Comparison of ENCODE assay signal across 8 cellular contexts in the genomic region with DNA sequence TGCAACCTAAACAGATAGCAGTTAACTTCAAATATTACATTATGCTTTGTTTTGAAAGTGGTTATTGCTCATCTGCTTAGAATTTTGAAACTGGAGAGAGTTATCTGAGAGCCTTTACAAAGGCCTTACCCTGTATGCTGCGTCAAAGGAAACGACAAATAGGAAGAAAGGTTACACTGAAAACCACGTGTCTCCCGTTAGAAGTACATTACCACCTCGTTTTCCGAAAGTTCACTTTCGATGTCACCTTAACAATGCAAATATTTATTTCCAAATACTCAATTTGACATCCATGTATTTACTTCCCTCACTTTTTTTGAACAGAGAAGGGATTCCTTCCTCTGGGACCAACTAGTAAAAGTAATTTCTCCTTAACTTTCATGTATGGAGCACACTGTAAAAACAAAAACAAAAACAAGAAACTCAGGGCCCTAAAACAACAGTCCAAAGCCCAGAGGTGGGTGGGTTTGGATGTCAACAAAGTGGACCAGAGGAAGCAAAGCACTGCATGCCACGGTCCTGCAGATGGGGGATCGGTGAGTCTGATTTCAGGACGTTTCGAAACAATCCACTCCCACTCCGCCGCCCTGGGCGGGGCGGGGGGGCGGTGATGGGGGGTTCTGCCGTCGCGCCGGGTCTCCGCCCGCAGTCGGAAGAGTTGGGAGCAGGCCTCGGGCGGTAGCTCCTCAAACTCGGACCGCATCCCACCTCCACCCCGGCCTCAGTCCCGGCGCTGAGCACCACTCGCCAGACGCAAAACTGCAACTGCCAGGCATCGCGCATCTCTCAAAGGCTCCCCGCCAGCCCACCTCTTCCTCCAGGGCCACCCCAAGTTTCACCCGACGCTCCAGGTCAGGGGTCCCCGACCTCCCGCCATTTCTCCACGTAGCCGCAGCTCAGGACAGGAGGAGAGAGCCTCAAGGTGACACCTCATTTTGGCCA. TPM values are rescaled to one million over a fixed set of nuclear protein-coding genes. Genes with fewer than 3 reads are reported as not detected.
A peak's percentile ranks its signal among the peaks of the same experiment; 100 is the strongest.
DNase-seq lines count a peak whose midpoint lies in the region; ATAC-seq and TF ChIP-seq lines count a peak whose summit lies in the region.

No MANE protein-coding gene starts in this region.

- no peaks in the 10 kb centered on the region for H3K27me3 ChIP-seq in SK-N-SH (ENCODE audit: insufficient read depth)
- H3K27me3 ChIP-seq in aorta (ENCODE audit: control insufficient read depth in 1 of 2, insufficient read depth in 2 of 2, low read length in 1 of 2), result no peaks in the 10 kb centered on the region

- H3K9me3 Mint-ChIP-seq in activated naive CD8-positive, alpha-beta T cell treated with anti-CD3 and anti-CD28 coated beads, Interleukin-2, amount 10 ng/mL, durations not matched to agents 7 days and 5 days, result peaks cover 1% of the 10 kb centered on the region

- H3K27ac ChIP-seq in C4-2B (peak overlapping the region; percentile 97), SK-N-SH (ENCODE audit: low read depth in 2 of 2, low read length in 1 of 2) (peak overlapping the region; percentile 92 to 97), aorta (ENCODE audit: low read depth in 1 of 2, low read length in 2 of 2) (peak overlapping the region; percentile 85 to 93)

- no peaks in the 10 kb centered on the region for H3K9me2 ChIP-seq in SK-N-SH

- H3K27ac Mint-ChIP-seq in activated naive CD8-positive, alpha-beta T cell treated with anti-CD3 and anti-CD28 coated beads, Interleukin-2, amount 10 ng/mL, durations not matched to agents 7 days and 5 days, result peak overlapping the region; percentile 98

- TF ChIP-seq CTCF in C4-2B (conservative IDR thresholded peaks at IDR 0.05), result no peak
- TF ChIP-seq CTCF in SK-N-SH (IDR thresholded peaks at IDR 0.05), result no peak

- ATAC-seq in GM19351 (IDR thresholded peaks at IDR 0.05; ENCODE audit: unreplicated experiment), result peak; percentile 16
- peak; percentile 7 for ATAC-seq in activated naive CD8-positive, alpha-beta T cell treated with anti-CD3 and anti-CD28 coated beads, Interleukin-2, amount 10 ng/mL, durations not matched to agents 7 days and 5 days (ENCODE audit: low read depth)
- peak; percentile 58 for ATAC-seq in aorta (ENCODE audit: low FRiP score)

- peaks cover 5% of the 10 kb centered on the region; the same call in 1 of the 2 replicates for H4K20me1 ChIP-seq in SK-N-SH (ENCODE audit: insufficient read depth)

- H3K4me3 ChIP-seq in SK-N-SH (ENCODE audit: low read depth in 2 of 2, low read length in 1 of 2), result peak overlapping the region; percentile 84 to 97
- peak overlapping the region; percentile 61 to 94 for H3K4me3 ChIP-seq in aorta (ENCODE audit: low read length in 2 of 2)

- H3K4me3 Mint-ChIP-seq in activated naive CD8-positive, alpha-beta T cell treated with anti-CD3 and anti-CD28 coated beads, Interleukin-2, amount 10 ng/mL, durations not matched to agents 7 days and 5 days, result peak overlapping the region; percentile 95

- H3F3A ChIP-seq in SK-N-SH (replicated peaks; ENCODE audit: insufficient read depth), result peaks cover 13% of the 10 kb centered on the region

- intact Hi-C loops in cardiac septum (cut with DNase I) (loop anchor here (5.0 kb wide), 1 partner anchor 404 kb away; no protein-coding TSS in a partner anchor), posterior cingulate gyrus (cut with DNase I) (loop anchor here (10.0 kb wide), 1 partner anchor 204 kb away; a partner anchor contains a TSS), aorta (cut with DNase I) (loop anchor here (5.0 to 10.0 kb wide), 4 partner anchors 124 to 414 kb away; a partner anchor contains a TSS)

- peaks cover 2% of the 10 kb centered on the region for H3K27me3 Mint-ChIP-seq in activated naive CD8-positive, alpha-beta T cell treated with anti-CD3 and anti-CD28 coated beads, Interleukin-2, amount 10 ng/mL, durations not matched to agents 7 days and 5 days

- peaks cover 26% of the 10 kb centered on the region for H3K36me3 Mint-ChIP-seq in activated naive CD8-positive, alpha-beta T cell treated with anti-CD3 and anti-CD28 coated beads, Interleukin-2, amount 10 ng/mL, durations not matched to agents 7 days and 5 days

- H3K4me1 ChIP-seq in SK-N-SH (ENCODE audit: control insufficient read depth in 1 of 2, insufficient read depth in 2 of 2, low read depth in 1 of 2, low read length in 1 of 2) (peaks cover 30 to 36% of the 10 kb centered on the region in 2 experiments; a peak in 3 of 4 replicates), aorta (ENCODE audit: control insufficient read depth in 1 of 2, insufficient read depth in 2 of 2, low read length in 2 of 2) (peaks cover 5 to 6% of the 10 kb centered on the region in 2 donors)

- peak overlapping the region; percentile 94 for H3K9ac ChIP-seq in SK-N-SH

- H2AFZ ChIP-seq in SK-N-SH (ENCODE audit: low read depth), result peak overlapping the region; percentile 23

- no peaks in the 10 kb centered on the region for H3K9me3 ChIP-seq in SK-N-SH
- no peaks in the 10 kb centered on the region for H3K9me3 ChIP-seq in aorta (ENCODE audit: control insufficient read depth, low read length)

- peak; percentile 76 for DNase-seq in HK-2 (ENCODE audit: unreplicated experiment)
- peak; percentile 62 for DNase-seq in SK-N-SH
- DNase-seq in activated naive CD8-positive, alpha-beta T cell treated with anti-CD3 and anti-CD28 coated beads, Interleukin-2, amount 10 ng/mL, durations not matched to agents 7 days and 5 days, result peak; percentile 74
- DNase-seq in cardiac septum (ENCODE audit: low spot score), result peak; percentile 82
- peak; percentile 26 to 88 (median 37) for DNase-seq in posterior cingulate gyrus
- DNase-seq in aorta, result peak; percentile 68 to 89

- WGBS in SK-N-SH (ENCODE audit: low lambda C conversion rate), result 3% methylated on average over 9 of the region's 41 CpGs
- WGBS in aorta, 2 donors, result 1% methylated on average over 35 to 41 of the region's 41 CpGs

- H3K36me3 ChIP-seq in SK-N-SH (replicated peaks in 1 of 2; ENCODE audit: control insufficient read depth in 1 of 2, insufficient read depth in 2 of 2, low read length in 1 of 2) (peaks cover 23 to 32% of the 10 kb centered on the region in 2 experiments), aorta (ENCODE audit: control insufficient read depth in 1 of 2, insufficient read depth in 2 of 2, low read length in 1 of 2) (peaks cover 0 to 1% of the 10 kb centered on the region in 2 donors)

- H3K4me2 ChIP-seq in SK-N-SH, result peak overlapping the region; percentile 89

- TF ChIP-seq EP300 in SK-N-SH (IDR thresholded peaks at IDR 0.05; ENCODE audit: borderline replicate concordance in 1 of 2, low read depth in 1 of 2, low read length in 1 of 2), result no peak

- POLR2A ChIA-PET in SK-N-SH (lab: Yijun Ruan, JAX), result interaction anchor here (0.7 to 1.6 kb wide), 3 partner anchors 8 to 1195 kb away, joined by 3 to 5 read pairs (median 3); a partner anchor contains a TSS
- POLR2A ChIA-PET in activated naive CD8-positive, alpha-beta T cell treated with anti-CD3 and anti-CD28 coated beads, Interleukin-2, amount 10 ng/mL, durations not matched to agents 7 days and 5 days (lab: Charles Lee), result interaction anchor here (0.6 to 1.3 kb wide), 4 partner anchors 9 to 520 kb away, joined by 3 to 7 read pairs (median 4); a partner anchor contains a TSS

- H3K79me2 ChIP-seq in SK-N-SH (ENCODE audit: insufficient read depth), result peaks cover 57% of the 10 kb centered on the region

- CTCF ChIA-PET in SK-N-SH (lab: Yijun Ruan, JAX), result no interaction called here

- no peak for TF ChIP-seq RAD21 in SK-N-SH (IDR thresholded peaks at IDR 0.05; ENCODE audit: low read length)

- peaks cover 36% of the 10 kb centered on the region for H3K4me1 Mint-ChIP-seq in activated naive CD8-positive, alpha-beta T cell treated with anti-CD3 and anti-CD28 coated beads, Interleukin-2, amount 10 ng/mL, durations not matched to agents 7 days and 5 days

TF ChIP-seq in SK-N-SH, 30 proteins besides CTCF, POLR2A, EP300 and RAD21:
- TF ChIP-seq YY1 (IDR thresholded peaks at IDR 0.05; ENCODE audit: low read depth) (0 out of 2 replicates have a peak, but pooled peaks have one; percentile 50), MXI1 (IDR thresholded peaks at IDR 0.05; ENCODE audit: low read depth, low read length) (peak; percentile 93), NRF1 (IDR thresholded peaks at IDR 0.05; ENCODE audit: low read depth, low read length) (no peak)
- TF ChIP-seq, protein P1, sequence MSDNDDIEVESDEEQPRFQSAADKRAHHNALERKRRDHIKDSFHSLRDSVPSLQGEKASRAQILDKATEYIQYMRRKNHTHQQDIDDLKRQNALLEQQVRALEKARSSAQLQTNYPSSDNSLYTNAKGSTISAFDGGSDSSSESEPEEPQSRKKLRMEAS (IDR thresholded peaks at IDR 0.05; ENCODE audit: low read depth), result peak; percentile 73

RNA-seq across cellular contexts. Expression of a gene that starts 0.8 kb away (rescaled TPM):
- polyA plus RNA-seq in SK-N-SH (2012; rRNA removed) (30.7 and 35.7 TPM in 2 replicates), aorta (10 to 100 TPM; 22.7 to 32.6 TPM)
- polyA plus RNA-seq in SK-N-SH (2012; cell fraction: cytosol; rRNA removed), result 46.1 and 62.1 TPM in 2 replicates
- polyA plus RNA-seq in SK-N-SH (2012; cell fraction: nucleus; rRNA removed), result 14.4 and 21.8 TPM in 2 replicates
- 10 to 100 TPM; 52.5 to 54.6 TPM for total RNA-seq in activated naive CD8-positive, alpha-beta T cell treated with anti-CD3 and anti-CD28 coated beads, Interleukin-2, amount 10 ng/mL, durations not matched to agents 7 days and 5 days
- total RNA-seq in cardiac septum (8.6 TPM), aorta (10 to 100 TPM; 34.4 to 44.2 TPM)

RNA-seq across cellular contexts. Expression of a gene that starts 10.2 kb away (rescaled TPM):
- polyA plus RNA-seq in SK-N-SH (2012; rRNA removed) (0.30 and 0.54 TPM in 2 replicates), aorta (under 1 TPM; 0.18 to 0.63 TPM)
- 0.16 and 0.27 TPM in 2 replicates for polyA plus RNA-seq in SK-N-SH (2012; cell fraction: cytosol; rRNA removed)
- 0.95 and 2.5 TPM in 2 replicates for polyA plus RNA-seq in SK-N-SH (2012; cell fraction: nucleus; rRNA removed)
- total RNA-seq in activated naive CD8-positive, alpha-beta T cell treated with anti-CD3 and anti-CD28 coated beads, Interleukin-2, amount 10 ng/mL, durations not matched to agents 7 days and 5 days, result 1 to 10 TPM; 1.1 to 1.6 TPM
- total RNA-seq in cardiac septum (0.38 TPM), aorta (1 to 10 TPM; 2.0 to 2.2 TPM)

Comparison
In these comparisons a context has a peak if more than half of its experiments do, and no peak if none do; other contexts are left out.
1. Peak in every context shown above with its lines: DNase-seq, ATAC-seq, H3K4me3 ChIP-seq and H3K27ac ChIP-seq.
2. ATAC-seq: peak in every context shown above with its lines; median percentile 58 in aorta; 16 in GM19351; 7 in activated naive CD8-positive, alpha-beta T cell treated with anti-CD3 and anti-CD28 coated beads, Interleukin-2, amount 10 ng/mL, durations not matched to agents 7 days and 5 days.